ENCODE assay signal across 20 cellular contexts in the genomic region with DNA sequence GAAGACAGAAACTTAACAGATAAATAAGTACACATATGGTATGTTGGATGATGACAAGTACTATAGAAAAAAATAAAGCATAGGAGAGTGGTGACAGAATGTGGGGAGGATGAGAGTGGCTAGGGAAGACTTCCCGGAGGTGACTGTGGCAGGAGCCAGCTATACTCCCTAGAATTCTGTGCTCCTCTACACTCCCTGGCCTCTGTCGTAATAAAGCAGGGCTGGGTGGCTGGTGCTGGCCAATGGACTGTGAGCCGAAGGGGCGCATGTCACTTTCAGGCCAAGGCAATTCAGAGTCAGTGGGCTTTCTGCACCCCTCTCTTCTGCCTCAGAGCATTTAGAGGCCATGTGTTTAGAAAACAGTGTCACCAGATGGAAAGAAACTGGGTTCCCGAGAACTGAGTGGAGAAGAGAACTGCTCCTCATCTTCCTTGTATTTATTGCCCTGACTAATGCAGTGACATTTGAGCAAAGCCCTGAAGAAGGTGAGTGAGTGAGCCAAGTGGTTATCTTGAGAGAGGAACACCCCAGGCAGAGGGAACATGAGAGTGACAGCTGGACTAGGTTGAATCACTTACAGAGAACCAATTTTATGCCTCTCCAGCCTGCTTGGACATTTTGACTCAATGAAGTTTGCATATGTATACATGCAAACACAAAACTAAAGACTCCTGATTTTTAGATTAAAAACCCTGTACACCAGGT. TPM values are rescaled to one million over a fixed set of nuclear protein-coding genes. Genes with fewer than 3 reads are reported as not detected.
DNase-seq lines count a peak whose midpoint lies in the region; ATAC-seq, FAIRE-seq and TF ChIP-seq lines count a peak whose summit lies in the region.
"Had no signal": no experiment of that assay in that cellular context is flagged by ENCODE, and none has a peak within 500 bp of the region (broad histone marks: within the 10 kb centered on the region; RNA-seq: fewer than 3 reads in every experiment).

No MANE protein-coding gene starts in this region.

- peaks cover 0 to 5% of the 10 kb centered on the region in 2 experiments; a peak in 2 of 5 replicates for H3K27me3 ChIP-seq in K562 (ENCODE audit: control insufficient read depth in 2 of 2, insufficient read depth in 2 of 2, low read length in 2 of 2)
- no peaks in the 10 kb centered on the region for H3K27me3 ChIP-seq in uterus
- H3K27me3 ChIP-seq: testis, vagina had no signal

- no peak overlapping the region for H3K4me2 ChIP-seq in K562 (ENCODE audit: insufficient read depth, low read length)

- no peak for FAIRE-seq in K562 (lab: Jason Lieb, UNC)
- FAIRE-seq: keratinocyte had no signal

- TF ChIP-seq RAD21 in K562 (CRISPR knock-in tag; conservative IDR thresholded peaks at IDR 0.05 in 1 of 2, IDR thresholded peaks at IDR 0.05 in 1 of 2): no peak

- TF ChIP-seq POLR2A in K562 (conservative IDR thresholded peaks at IDR 0.05): no peak
- no peak for TF ChIP-seq POLR2A in uterus (IDR thresholded peaks at IDR 0.05)

- H2AFZ ChIP-seq in K562 (ENCODE audit: low read depth, low read length): no peak overlapping the region

- ATAC-seq in K562: no peak
- ATAC-seq in HG03097 (IDR thresholded peaks at IDR 0.05; ENCODE audit: low FRiP score, unreplicated experiment): no peak
- ATAC-seq: lower lobe of right lung; stimulated activated memory B cell treated with anti-CD40 and anti-IgM and Interleukin-4, amounts not matched to agents 10 μg/mL and 1 μg/mL and 100 μg/mL, for 72 hours had no signal

- H3K9me3 ChIP-seq in HEK293 (ENCODE audit: control insufficient read depth, insufficient read depth, low read depth, low read length) (no peaks in the 10 kb centered on the region), K562 (replicated peaks; ENCODE audit: control insufficient read depth, insufficient read depth, low read depth, low read length) (no peaks in the 10 kb centered on the region), uterus (no peaks in the 10 kb centered on the region)
- H3K9me3 ChIP-seq: lower lobe of right lung, testis, vagina had no signal

- WGBS in K562 (ENCODE audit: insufficient coverage, low coverage, missing lambda C conversion rate): 43% methylated on average over 5 of the region's 5 CpGs

- TF ChIP-seq CTCF in HEK293 (tag by site-specific recombination; IDR thresholded peaks at IDR 0.05) (no peak), K562 (IDR thresholded peaks at IDR 0.05 in 2 of 3, conservative IDR thresholded peaks at IDR 0.05 in 1 of 3; ENCODE audit: insufficient read depth in 2 of 3, low read depth in 1 of 3, low read length in 3 of 3) (no peak), uterus (IDR thresholded peaks at IDR 0.05) (no peak)

- peaks cover 5% of the 10 kb centered on the region for H3K4me1 ChIP-seq in HEK293 (ENCODE audit: control insufficient read depth, insufficient read depth, low read length)
- peaks cover 0 to 14% of the 10 kb centered on the region in 2 experiments; a peak in 4 of 5 replicates for H3K4me1 ChIP-seq in K562 (replicated peaks in 1 of 2; ENCODE audit: control insufficient read depth in 2 of 2, insufficient read depth in 2 of 2, low read length in 2 of 2)
- no peaks in the 10 kb centered on the region for H3K4me1 ChIP-seq in uterus
- H3K4me1 ChIP-seq: testis, vagina had no signal

- POLR2A ChIA-PET in HEK293 (lab: Yijun Ruan, JAX) (no interaction called here), K562 (lab: Yijun Ruan, JAX) (no interaction called here)

- H3K9ac ChIP-seq in K562 (ENCODE audit: insufficient read depth in 1 of 2, low read depth in 2 of 2, low read length in 2 of 2): no peak overlapping the region

- CTCF ChIA-PET in HEK293 (lab: Yijun Ruan, JAX): interaction anchor here (0.7 to 1.3 kb wide), 2 partner anchors 245 to 1686 kb away, joined by 3 to 4 read pairs; a partner anchor contains a TSS
- CTCF ChIA-PET in K562 (lab: Yijun Ruan, JAX; ENCODE audit: low intra/inter-chr PET ratio): interaction anchor here (0.6 kb wide), 1 partner anchor 25 kb away, joined by 4 read pairs; no protein-coding TSS in a partner anchor

- no peaks in the 10 kb centered on the region for H4K20me1 ChIP-seq in K562 (replicated peaks; ENCODE audit: control insufficient read depth, insufficient read depth, low read length)

- intact Hi-C loops in K562 (cut with micrococcal nuclease) (no loop called here), uterus (cut with DNase I; ENCODE audit: low total_unique reads) (no loop called here)

- in situ Hi-C loops in K562 (cut with MboI): no loop called here

- no peaks in the 10 kb centered on the region for H3K79me2 ChIP-seq in K562 (ENCODE audit: control insufficient read depth, insufficient read depth, low read length)

- no TSS peak for BruUV-seq in K562 (replicated peaks; lab: Mats Ljungman, UMichigan)

- no peak for TF ChIP-seq EP300 in K562 (IDR thresholded peaks at IDR 0.05; ENCODE audit: low read length)

- H3K27ac ChIP-seq in HEK293 (ENCODE audit: extremely low read depth, low read depth, low read length): no peak overlapping the region
- no peak overlapping the region for H3K27ac ChIP-seq in K562 (ENCODE audit: extremely low read depth, low read depth, low read length)
- no peak overlapping the region for H3K27ac ChIP-seq in uterus
- H3K27ac ChIP-seq: SK-N-MC, testis, vagina had no signal

- H3K9me1 ChIP-seq in K562 (ENCODE audit: control insufficient read depth, insufficient read depth, low read length): no peaks in the 10 kb centered on the region

- DNase-seq in DMS 273 (lab: John Stamatoyannopoulos, UW; ENCODE audit: unreplicated experiment): peak; percentile 49
- peak in 1 of 4 experiments; percentile 28 for DNase-seq in K562 (ENCODE audit: extremely low read depth in 1 of 4, low spot score in 3 of 4)
- peak; percentile 85 for DNase-seq in myocyte (ENCODE audit: low read depth)
- DNase-seq in uterus: no peak
- DNase-seq in GF-D8 (lab: John Stamatoyannopoulos, UW): no peak
- DNase-seq: activated CD4-positive, alpha-beta T cell treated with anti-CD3 and anti-CD28 coated beads for 4 hours; activated CD8-positive, alpha-beta memory T cell treated with anti-CD3 and anti-CD28 coated beads for 24 hours; activated naive CD4-positive, alpha-beta T cell; activated T-cell treated with anti-CD3 and anti-CD28 coated beads, Interleukin-2, amount 50 U/mL, for 1 hour; CD4-positive, CD25-positive, alpha-beta regulatory T cell; cortex of kidney; HFFc6; lower lobe of right lung; testis had no signal

- H3K4me3 ChIP-seq in HEK293 (ENCODE audit: low read depth, low read length) (no peak overlapping the region), K562 (no peak overlapping the region), uterus (no peak overlapping the region)
- H3K4me3 ChIP-seq: lower lobe of right lung, SK-N-MC, testis, vagina had no signal

- H3K36me3 ChIP-seq in HEK293 (ENCODE audit: control insufficient read depth in 2 of 2, insufficient read depth in 1 of 2, low read length in 2 of 2): no peaks in the 10 kb centered on the region
- no peaks in the 10 kb centered on the region for H3K36me3 ChIP-seq in K562 (ENCODE audit: control insufficient read depth, insufficient read depth, low read length)
- no peaks in the 10 kb centered on the region for H3K36me3 ChIP-seq in uterus
- H3K36me3 ChIP-seq: lower lobe of right lung, vagina had no signal

TF ChIP-seq in HEK293, 187 proteins besides CTCF, POLR2A, EP300 and RAD21 (continues in another document):
- TF ChIP-seq ZNF341 (tag by site-specific recombination; IDR thresholded peaks at IDR 0.05; ENCODE audit: low read depth): no peak

TF ChIP-seq in K562, 482 proteins besides CTCF, POLR2A, EP300 and RAD21 (continues in another document):
- TF ChIP-seq, protein P1, sequence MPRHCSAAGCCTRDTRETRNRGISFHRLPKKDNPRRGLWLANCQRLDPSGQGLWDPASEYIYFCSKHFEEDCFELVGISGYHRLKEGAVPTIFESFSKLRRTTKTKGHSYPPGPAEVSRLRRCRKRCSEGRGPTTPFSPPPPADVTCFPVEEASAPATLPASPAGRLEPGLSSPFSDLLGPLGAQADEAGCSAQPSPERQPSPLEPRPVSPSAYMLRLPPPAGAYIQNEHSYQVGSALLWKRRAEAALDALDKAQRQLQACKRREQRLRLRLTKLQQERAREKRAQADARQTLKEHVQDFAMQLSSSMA (CRISPR knock-in tag; IDR thresholded peaks at IDR 0.05): no peak
- TF ChIP-seq, protein P2, sequence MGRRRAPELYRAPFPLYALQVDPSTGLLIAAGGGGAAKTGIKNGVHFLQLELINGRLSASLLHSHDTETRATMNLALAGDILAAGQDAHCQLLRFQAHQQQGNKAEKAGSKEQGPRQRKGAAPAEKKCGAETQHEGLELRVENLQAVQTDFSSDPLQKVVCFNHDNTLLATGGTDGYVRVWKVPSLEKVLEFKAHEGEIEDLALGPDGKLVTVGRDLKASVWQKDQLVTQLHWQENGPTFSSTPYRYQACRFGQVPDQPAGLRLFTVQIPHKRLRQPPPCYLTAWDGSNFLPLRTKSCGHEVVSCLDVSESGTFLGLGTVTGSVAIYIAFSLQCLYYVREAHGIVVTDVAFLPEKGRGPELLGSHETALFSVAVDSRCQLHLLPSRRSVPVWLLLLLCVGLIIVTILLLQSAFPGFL (CRISPR knock-in tag; IDR thresholded peaks at IDR 0.05): no peak
- no peak for TF ChIP-seq HNRNPUL1 (IDR thresholded peaks at IDR 0.05; ENCODE audit: low read length)

RNA-seq across cellular contexts. Expression of a gene that starts 5.2 kb away (rescaled TPM):
- total RNA-seq in K562 (2011; cell fraction: chromatin; rRNA removed; ENCODE audit: low replicate concordance): 103 and 328 TPM in 2 replicates
- total RNA-seq in K562 (2011; cell fraction: nucleolus; rRNA removed): 46.2 and 74.2 TPM in 2 replicates
- total RNA-seq in K562 (2011; cell fraction: nucleoplasm; rRNA removed): 129 and 198 TPM in 2 replicates
- total RNA-seq in K562 (2014; rRNA removed): 23.6 and 25.0 TPM in 2 replicates
- total RNA-seq in K562 (2014; rRNA removed; fragmentation: Illumina TruSeq; extraction: Trizol): 35.8 and 38.9 TPM in 2 replicates
- total RNA-seq in K562 (2015; rRNA removed; fragmentation: Illumina TruSeq; extraction: Trizol): 40.0 and 41.0 TPM in 2 replicates
- total RNA-seq in K562 (2021): 30.2 and 30.8 TPM in 2 replicates
- polyA plus RNA-seq in K562 (2011; rRNA removed): 30.6 and 31.5 TPM in 2 replicates
- 7.6 and 12.9 TPM in 2 replicates for polyA plus RNA-seq in K562 (2011; cell fraction: cytosol; rRNA removed)
- polyA plus RNA-seq in K562 (2011; cell fraction: nucleus; rRNA removed): 52.3 and 82.5 TPM in 2 replicates
- 11.9 and 21.8 TPM in 2 replicates for polyA plus RNA-seq in K562 (2012)
- polyA plus RNA-seq in K562 (2014; fragmentation: Illumina TruSeq; extraction: Trizol): 20.2 and 23.4 TPM in 2 replicates
- 1 to 10 TPM; 7.2 to 9.4 TPM for polyA plus RNA-seq in K562 (2014; fragmentation: Nextera tagmentation; extraction: Ambion mirVana)
- 21.8 and 28.3 TPM in 2 replicates for polyA plus RNA-seq in K562 (2014; rRNA removed)
- polyA minus RNA-seq in K562 (2011; rRNA and poly(A)+ RNA removed): 95.2 and 122 TPM in 2 replicates
- polyA minus RNA-seq in K562 (2011; cell fraction: cytosol; rRNA and poly(A)+ RNA removed): 20.7 and 21.6 TPM in 2 replicates
- polyA minus RNA-seq in K562 (2011; cell fraction: nucleus; rRNA and poly(A)+ RNA removed): 103 and 159 TPM in 2 replicates
- total RNA-seq in myocyte: 42.3 and 57.4 TPM in 2 replicates
- polyA plus RNA-seq in myocyte (2012): 15.9 TPM
- total RNA-seq in uterus: 100 to 1,000 TPM in 3 of 4 donors, 10 to 100 TPM in 1; 76.5 to 281 (median 163) TPM

Comparison
In these comparisons a context has a peak if more than half of its experiments do, and no peak if none do; other contexts are left out.
1. DNase-seq: peak in DMS 273 (single experiment) and myocyte (single experiment); none in uterus (0 of 2) and GF-D8 (single experiment).